25 cellular contexts compared by ENCODE assay signal in genomic region chr20:51420805-51421204, GRCh38.
"Had no signal": no experiment of that assay in that cellular context is flagged by ENCODE, and none has a peak within 500 bp of the region (broad histone marks: within the 10 kb centered on the region; RNA-seq: fewer than 3 reads in every experiment).

No MANE protein-coding gene starts in this region.

- H3K9me3 ChIP-seq: adrenal gland, ascending aorta, colonic mucosa, esophagus squamous epithelium, gastroesophageal sphincter, sigmoid colon, upper lobe of right lung had no signal

- H3K27me3 Mint-ChIP-seq: activated naive CD8-positive, alpha-beta T cell had no signal

- H3K4me3 Mint-ChIP-seq: activated naive CD8-positive, alpha-beta T cell; endodermal cell had no signal

- DNase-seq: activated CD4-positive, alpha-beta T cell treated with anti-CD3 and anti-CD28 coated beads for 4 hours; activated CD4-positive, alpha-beta T cell treated with anti-CD3 and anti-CD28 coated beads, Interleukin-2, amount 50 U/mL, for 48 hours; activated CD4-positive, CD25-positive, alpha-beta regulatory T cell; activated naive CD4-positive, alpha-beta T cell; adrenal gland; central memory CD4-positive, alpha-beta T cell; colonic mucosa; dorsolateral prefrontal cortex; endodermal cell; esophagus squamous epithelium; hypothalamus; left cardiac atrium; nucleus accumbens; sigmoid colon; stimulated activated CD4-positive, alpha-beta T cell treated with anti-CD3 and anti-CD28 coated beads, Interleukin-2, amount 100 ng/mL, for 48 hours; stimulated activated CD8-positive, alpha-beta memory T cell treated with anti-CD3 and anti-CD28 coated beads, Interleukin-4, amount 100 ng/mL, for 48 hours; stimulated activated naive CD4-positive, alpha-beta T cell treated with Interleukin-2 at 50 U/mL for 16 hours; T-helper 1 cell; T-helper 9 cell; upper lobe of right lung had no signal

- H3K27ac Mint-ChIP-seq: activated T-helper 2 cell treated with anti-CD3 and anti-CD28 coated beads, Interferon-gamma antibody, Interleukin-2, Interleukin-4, amounts not matched to agents 10 μg/mL and 5 μg/mL and 100 μg/mL, durations not matched to agents 14 hours and 24 hours and 36 hours; endodermal cell had no signal

- ATAC-seq: gastroesophageal sphincter, SK-N-SH treated with all-trans-retinoic acid at 6 μM for 48 hours, upper lobe of right lung had no signal

- H3K9me3 Mint-ChIP-seq: activated T-helper 2 cell treated with anti-CD3 and anti-CD28 coated beads, Interferon-gamma antibody, Interleukin-2, Interleukin-4, amounts not matched to agents 10 μg/mL and 5 μg/mL and 100 μg/mL, durations not matched to agents 14 hours and 24 hours and 36 hours; endodermal cell had no signal

- H3K27ac ChIP-seq: adrenal gland, ascending aorta, colonic mucosa, dorsolateral prefrontal cortex, esophagus squamous epithelium, gastroesophageal sphincter, sigmoid colon, upper lobe of right lung had no signal

- H3K4me3 ChIP-seq: adrenal gland, ascending aorta, colonic mucosa, dorsolateral prefrontal cortex, esophagus squamous epithelium, gastroesophageal sphincter, sigmoid colon, upper lobe of right lung had no signal

- H3K4me1 ChIP-seq: adrenal gland, ascending aorta, colonic mucosa, sigmoid colon had no signal

- H3K36me3 ChIP-seq: adrenal gland, ascending aorta, colonic mucosa, esophagus squamous epithelium, gastroesophageal sphincter, sigmoid colon, upper lobe of right lung had no signal
